In genomic region chr12:52790427-52791270, GRCh38 we compare ENCODE assay signal across 1 cellular context.
TF ChIP-seq lines count a peak whose summit lies in the region.

No MANE protein-coding gene starts in this region.

TF ChIP-seq in WTC11, 78 proteins besides CTCF, POLR2A, EP300 and RAD21:
- no peak for TF ChIP-seq ZNF423 (CRISPR knock-in tag; IDR thresholded peaks at IDR 0.05)
- TF ChIP-seq SMAD3 (CRISPR knock-in tag; IDR thresholded peaks at IDR 0.05; ENCODE audit: borderline replicate concordance): no peak
- TF ChIP-seq JUN (CRISPR knock-in tag; IDR thresholded peaks at IDR 0.05): no peak
- no peak for TF ChIP-seq STAT6 (CRISPR knock-in tag; conservative IDR thresholded peaks at IDR 0.05; ENCODE audit: low read depth)
- no peak for TF ChIP-seq ZNF671 (CRISPR knock-in tag; IDR thresholded peaks at IDR 0.05)
- no peak for TF ChIP-seq NFYB (CRISPR knock-in tag; conservative IDR thresholded peaks at IDR 0.05; ENCODE audit: low read depth)
- TF ChIP-seq TEAD4 (CRISPR knock-in tag; IDR thresholded peaks at IDR 0.05): no peak
- TF ChIP-seq NFATC4 (CRISPR knock-in tag; IDR thresholded peaks at IDR 0.05): no peak
- TF ChIP-seq KAT7 (CRISPR knock-in tag; IDR thresholded peaks at IDR 0.05; ENCODE audit: borderline replicate concordance): no peak
- TF ChIP-seq ZNF219 (CRISPR knock-in tag; IDR thresholded peaks at IDR 0.05; ENCODE audit: borderline replicate concordance): no peak
- TF ChIP-seq USF2 (CRISPR knock-in tag; IDR thresholded peaks at IDR 0.05): no peak
- no peak for TF ChIP-seq FOXP1 (CRISPR knock-in tag; IDR thresholded peaks at IDR 0.05; ENCODE audit: borderline replicate concordance)
